Comparison of ENCODE assay signal across 8 cellular contexts in the genomic region with DNA sequence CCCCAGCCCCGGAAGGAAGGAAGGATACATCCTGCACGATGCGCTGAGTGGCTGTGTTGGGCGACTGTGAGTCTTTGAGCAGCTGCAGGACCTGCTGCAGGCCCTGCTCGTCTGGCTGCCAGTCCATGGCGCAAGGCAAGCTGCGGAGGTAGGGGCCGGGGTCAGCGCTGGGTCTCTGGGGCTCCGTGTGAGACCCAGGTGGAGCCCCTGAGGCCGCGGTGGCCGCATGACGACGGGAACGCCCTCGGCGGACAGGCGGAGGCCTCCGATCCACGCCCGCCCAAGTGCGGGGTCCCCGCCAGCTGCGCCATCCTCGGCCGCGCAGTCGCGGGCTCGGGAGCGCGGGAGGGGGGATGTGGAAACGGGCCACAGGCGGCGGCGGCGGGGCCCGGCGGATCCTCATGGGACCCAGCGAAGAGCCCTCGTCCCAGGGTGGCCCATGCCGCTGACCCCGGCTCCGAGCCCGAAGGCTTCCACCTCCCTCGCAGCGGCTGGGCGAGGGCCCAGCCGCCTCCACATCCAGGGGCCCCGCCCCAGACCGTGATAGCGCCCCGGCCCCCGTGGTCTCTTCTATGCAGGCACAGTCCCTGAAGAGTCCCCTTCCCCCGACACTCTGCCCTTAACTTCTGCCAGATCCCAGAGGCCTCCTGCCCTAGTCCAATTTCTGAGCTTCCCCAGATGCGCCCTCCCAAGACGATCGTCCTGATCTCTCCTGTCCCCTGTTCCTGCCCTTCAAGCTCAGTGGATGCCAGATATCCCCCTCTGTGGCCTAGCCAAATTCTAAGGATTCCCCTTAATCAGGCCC. TPM values are rescaled to one million over a fixed set of nuclear protein-coding genes. Genes with fewer than 3 reads are reported as not detected.
DNase-seq lines count a peak whose midpoint lies in the region; ATAC-seq, FAIRE-seq and TF ChIP-seq lines count a peak whose summit lies in the region.

No MANE protein-coding gene starts in this region.

- ATAC-seq in GM18505 (IDR thresholded peaks at IDR 0.05; ENCODE audit: unreplicated experiment) (no peak), esophagus mucosa (peak; percentile 2), GM21576 (IDR thresholded peaks at IDR 0.05; ENCODE audit: unreplicated experiment) (no peak)

- TF ChIP-seq CTCF in nephron progenitor cell (IDR thresholded peaks at IDR 0.05) = no peak

- H3K36me3 Mint-ChIP-seq in T-helper 2 cell treated with Interferon-gamma antibody and Interleukin-4, amounts not matched to agents 5 μg/mL and 100 μg/mL, for 36 hours (ENCODE audit: low read depth) = peaks cover 27% of the 10 kb centered on the region
- peaks cover 28% of the 10 kb centered on the region for H3K36me3 Mint-ChIP-seq in nephron progenitor cell (ENCODE audit: low read depth)

- TF ChIP-seq POLR2A in GM18505 (IDR thresholded peaks at IDR 0.05; ENCODE audit: borderline replicate concordance, extremely low read depth, insufficient read depth, insufficient read length) (peak; percentile 12), GM12892 (IDR thresholded peaks at IDR 0.05; ENCODE audit: low read depth, low read length) (no peak)

- no peak for FAIRE-seq in GM12892 (lab: Jason Lieb, UNC)

- no peaks in the 10 kb centered on the region for H3K9me3 Mint-ChIP-seq in T-helper 2 cell treated with Interferon-gamma antibody and Interleukin-4, amounts not matched to agents 5 μg/mL and 100 μg/mL, for 36 hours
- H3K9me3 Mint-ChIP-seq in nephron progenitor cell = no peaks in the 10 kb centered on the region

- peak overlapping the region; percentile 97 for H3K4me3 Mint-ChIP-seq in T-helper 2 cell treated with Interferon-gamma antibody and Interleukin-4, amounts not matched to agents 5 μg/mL and 100 μg/mL, for 36 hours
- peak overlapping the region; percentile 99 for H3K4me3 Mint-ChIP-seq in nephron progenitor cell

- H3K4me1 Mint-ChIP-seq in T-helper 2 cell treated with Interferon-gamma antibody and Interleukin-4, amounts not matched to agents 5 μg/mL and 100 μg/mL, for 36 hours (ENCODE audit: low read depth) = peaks cover 14% of the 10 kb centered on the region
- H3K4me1 Mint-ChIP-seq in nephron progenitor cell = peaks cover 31% of the 10 kb centered on the region

- no peaks in the 10 kb centered on the region for H3K27me3 Mint-ChIP-seq in T-helper 2 cell treated with Interferon-gamma antibody and Interleukin-4, amounts not matched to agents 5 μg/mL and 100 μg/mL, for 36 hours (ENCODE audit: low read depth)
- H3K27me3 Mint-ChIP-seq in nephron progenitor cell (ENCODE audit: low read depth, poor library complexity) = no peaks in the 10 kb centered on the region

- H3K27ac Mint-ChIP-seq in T-helper 2 cell treated with Interferon-gamma antibody and Interleukin-4, amounts not matched to agents 5 μg/mL and 100 μg/mL, for 36 hours = peak overlapping the region; percentile 91
- peak overlapping the region; percentile 100 for H3K27ac Mint-ChIP-seq in nephron progenitor cell

- DNase-seq in T-helper 2 cell treated with Interferon-gamma antibody and Interleukin-4, amounts not matched to agents 5 μg/mL and 100 μg/mL, for 36 hours (ENCODE audit: low spot score) = no peak
- DNase-seq in nephron progenitor cell = no peak
- no peak for DNase-seq in GM12892 (ENCODE audit: insufficient read length)
- DNase-seq in A172 (ENCODE audit: low spot score) = no peak
- no peak for DNase-seq in NCI-H524 (lab: John Stamatoyannopoulos, UW)

RNA-seq across cellular contexts. Expression of a gene that starts 2.7 kb away (rescaled TPM):
- total RNA-seq in esophagus mucosa = 36.0 TPM
- polyA plus RNA-seq in GM12892 (2012; ENCODE audit: missing spikeins) = 25.6 TPM
- total RNA-seq in A172 (2014; rRNA removed; shearing (Covaris generic)) = 9.3 and 14.5 TPM in 2 replicates

RNA-seq across cellular contexts. Expression of a gene that starts 13.4 kb away (rescaled TPM):
- total RNA-seq in esophagus mucosa = 122 TPM
- 140 TPM for polyA plus RNA-seq in GM12892 (2012; ENCODE audit: missing spikeins)
- 344 and 364 TPM in 2 replicates for total RNA-seq in A172 (2014; rRNA removed; shearing (Covaris generic))

RNA-seq across cellular contexts. Expression of a gene that starts 16.2 kb away (rescaled TPM):
- total RNA-seq in esophagus mucosa = 60.9 TPM
- polyA plus RNA-seq in GM12892 (2012; ENCODE audit: missing spikeins) = 78.1 TPM
- total RNA-seq in A172 (2014; rRNA removed; shearing (Covaris generic)) = 198 and 212 TPM in 2 replicates

RNA-seq across cellular contexts. Expression of a gene that starts 24.6 kb away (rescaled TPM):
- total RNA-seq in esophagus mucosa = 11.1 TPM
- polyA plus RNA-seq in GM12892 (2012; ENCODE audit: missing spikeins) = 3.7 TPM
- 16.7 and 21.8 TPM in 2 replicates for total RNA-seq in A172 (2014; rRNA removed; shearing (Covaris generic))

RNA-seq across cellular contexts. Expression of a gene that starts 30.5 kb away (rescaled TPM):
- total RNA-seq in esophagus mucosa = not detected
- polyA plus RNA-seq in GM12892 (2012; ENCODE audit: missing spikeins) = 0.25 TPM
- not detected in 2 replicates for total RNA-seq in A172 (2014; rRNA removed; shearing (Covaris generic))
